8 cellular contexts compared by ENCODE assay signal in genomic region chr4:163494360-163495241, GRCh38.
DNase-seq lines count a peak whose midpoint lies in the region; ATAC-seq lines count a peak whose summit lies in the region.

TMA16 (plus strand) TSS chr4:163494690; CDS start chr4:163494802, 112 bp downstream.

- peaks cover 35% of the 10 kb centered on the region for H3K4me1 Mint-ChIP-seq in central memory CD8-positive, alpha-beta T cell

- peaks cover 9% of the 10 kb centered on the region for H3K36me3 Mint-ChIP-seq in central memory CD8-positive, alpha-beta T cell (ENCODE audit: insufficient read depth)

- H3K4me3 Mint-ChIP-seq in central memory CD8-positive, alpha-beta T cell, result peak within 1 kb of the TSS; percentile 95

- peaks cover 10% of the 10 kb centered on the region for H3K27me3 Mint-ChIP-seq in central memory CD8-positive, alpha-beta T cell

- ATAC-seq in GM18909 (IDR thresholded peaks at IDR 0.05; ENCODE audit: poor library complexity, unreplicated experiment) (peak; percentile 86), HG03175 (IDR thresholded peaks at IDR 0.05; ENCODE audit: unreplicated experiment) (peak; percentile 77)
- peak; percentile 71 for ATAC-seq in central memory CD8-positive, alpha-beta T cell (replicated peaks; ENCODE audit: extremely low read depth, poor library complexity, severe bottlenecking)

- DNase-seq in AG08395 (ENCODE audit: low spot score) (peak; percentile 95), NCI-H226 (peak; percentile 92), islet precursor cell (peak; percentile 97)
- DNase-seq in activated CD4-positive, CD25-positive, alpha-beta regulatory T cell treated with anti-CD3 and anti-CD28 coated beads, Interleukin-2, amount 50 U/mL, for 16 hours (ENCODE audit: low read depth, low spot score), result peak; percentile 61
- DNase-seq in central memory CD8-positive, alpha-beta T cell (ENCODE audit: low spot score in 2 of 2), result peak; percentile 62 to 74
- DNase-seq in stimulated activated CD4-positive, alpha-beta T cell treated with anti-CD3 and anti-CD28 coated beads, Interleukin-12 subunit alpha, Interleukin-12 subunit beta, amount 100 ng/mL, for 48 hours (ENCODE audit: low read depth in 2 of 3, low spot score in 1 of 3), result peak; percentile 79 to 90 (median 82)

- no peaks in the 10 kb centered on the region for H3K9me3 Mint-ChIP-seq in central memory CD8-positive, alpha-beta T cell

- peak within 1 kb of the TSS; percentile 92 for H3K27ac Mint-ChIP-seq in central memory CD8-positive, alpha-beta T cell (ENCODE audit: low read depth)

Comparison
In these comparisons a context has a peak if more than half of its experiments do, and no peak if none do; other contexts are left out.
1. Peak in every context shown above with its lines: DNase-seq and ATAC-seq.